In the genomic region with DNA sequence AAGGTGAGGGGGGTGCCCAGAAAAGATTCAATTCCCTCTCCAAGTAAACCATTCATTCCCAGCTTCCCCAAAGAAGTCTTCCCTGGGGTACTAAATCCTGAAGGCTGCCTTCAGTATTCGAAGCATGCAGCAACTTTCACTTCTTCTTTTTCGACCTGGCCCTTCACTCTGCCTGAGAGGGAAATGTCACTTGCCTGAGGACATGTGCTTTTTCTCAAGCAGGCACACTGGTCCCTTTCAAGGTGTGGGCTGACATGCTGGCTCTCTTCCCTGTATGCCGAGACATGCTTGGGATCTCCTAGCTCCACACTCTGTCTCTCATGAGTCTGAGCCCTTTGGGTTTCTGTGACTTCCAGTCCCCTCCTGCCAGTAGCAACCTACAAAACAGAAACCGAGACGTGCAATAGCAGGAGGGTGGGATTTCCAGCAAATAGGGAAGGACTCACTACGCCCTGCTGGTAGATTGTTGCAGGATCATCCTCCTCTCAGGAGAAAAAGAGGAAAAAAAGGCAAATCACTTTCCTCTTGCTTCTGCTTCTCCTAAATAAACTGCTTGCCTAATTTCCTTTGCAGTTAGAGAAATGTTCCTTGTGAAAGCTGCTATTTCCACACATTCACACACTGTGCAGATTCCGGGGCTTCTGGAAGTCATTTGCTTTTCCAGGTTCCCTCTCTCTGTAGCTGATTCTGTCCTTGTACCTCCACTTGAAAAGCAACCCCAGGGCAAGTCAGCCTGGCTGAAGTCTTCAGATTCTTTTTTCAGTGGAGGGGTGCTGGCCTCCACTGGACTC, we compare ENCODE assay signal across 8 cellular contexts. TPM values are rescaled to one million over a fixed set of nuclear protein-coding genes. Genes with fewer than 3 reads are reported as not detected.
DNase-seq lines count a peak whose midpoint lies in the region; ATAC-seq and TF ChIP-seq lines count a peak whose summit lies in the region.

No MANE protein-coding gene starts in this region.

- H3K27ac ChIP-seq in DND-41 (ENCODE audit: low read length), result no peak overlapping the region
- H3K27ac ChIP-seq in adrenal gland, result no peak overlapping the region
- no peak overlapping the region for H3K27ac ChIP-seq in SK-N-SH (ENCODE audit: low read depth in 2 of 2, low read length in 1 of 2)

- DNase-seq in DND-41 (no peak), NCI-H2029 treated with DMSO at 0.1 percent for 48 hours (lab: John Stamatoyannopoulos, UW) (no peak), adrenal gland (no peak), SK-N-SH (no peak)
- DNase-seq in activated naive CD8-positive, alpha-beta T cell treated with anti-CD3 and anti-CD28 coated beads, Interleukin-2, amount 10 ng/mL, durations not matched to agents 7 days and 5 days, result no peak
- DNase-seq in stimulated activated CD4-positive, alpha-beta T cell treated with anti-CD3 and anti-CD28 coated beads, Interleukin-1b, Interleukin-23, amount 100 ng/mL, for 48 hours, result no peak

- H3K79me2 ChIP-seq in DND-41 (ENCODE audit: insufficient read depth, low read length), result no peaks in the 10 kb centered on the region
- H3K79me2 ChIP-seq in SK-N-SH (ENCODE audit: insufficient read depth), result no peaks in the 10 kb centered on the region

- H3K27me3 Mint-ChIP-seq in activated naive CD8-positive, alpha-beta T cell treated with anti-CD3 and anti-CD28 coated beads, Interleukin-2, amount 10 ng/mL, durations not matched to agents 7 days and 5 days, result no peaks in the 10 kb centered on the region

- POLR2A ChIA-PET in activated naive CD8-positive, alpha-beta T cell treated with anti-CD3 and anti-CD28 coated beads, Interleukin-2, amount 10 ng/mL, durations not matched to agents 7 days and 5 days (lab: Charles Lee), result no interaction called here
- POLR2A ChIA-PET in SK-N-SH (lab: Yijun Ruan, JAX), result no interaction called here

- no peaks in the 10 kb centered on the region for H4K20me1 ChIP-seq in DND-41 (ENCODE audit: insufficient read depth, low read length)
- no peaks in the 10 kb centered on the region for H4K20me1 ChIP-seq in SK-N-SH (ENCODE audit: insufficient read depth)

- H3K4me1 Mint-ChIP-seq in activated naive CD8-positive, alpha-beta T cell treated with anti-CD3 and anti-CD28 coated beads, Interleukin-2, amount 10 ng/mL, durations not matched to agents 7 days and 5 days, result peaks cover 32% of the 10 kb centered on the region

- ATAC-seq in DND-41 (ENCODE audit: insufficient read depth, low read depth) (no peak), GM19463 (IDR thresholded peaks at IDR 0.05; ENCODE audit: unreplicated experiment) (peak; percentile 74), HG03432 (IDR thresholded peaks at IDR 0.05; ENCODE audit: unreplicated experiment) (peak; percentile 81)
- ATAC-seq in activated naive CD8-positive, alpha-beta T cell treated with anti-CD3 and anti-CD28 coated beads, Interleukin-2, amount 10 ng/mL, durations not matched to agents 7 days and 5 days (ENCODE audit: low read depth), result no peak

- H3K4me2 ChIP-seq in DND-41 (ENCODE audit: insufficient read depth, low read length), result no peak overlapping the region
- H3K4me2 ChIP-seq in SK-N-SH, result no peak overlapping the region

- H3K4me1 ChIP-seq in DND-41 (ENCODE audit: insufficient read depth, low read length) (no peaks in the 10 kb centered on the region), adrenal gland (replicated peaks in 1 of 2) (no peaks in the 10 kb centered on the region), SK-N-SH (ENCODE audit: control insufficient read depth in 1 of 2, insufficient read depth in 2 of 2, low read depth in 1 of 2, low read length in 1 of 2) (peaks cover 0 to 9% of the 10 kb centered on the region in 2 experiments; a peak in 1 of 4 replicates)

- H3K9me3 ChIP-seq in DND-41 (ENCODE audit: insufficient read depth, low read length, severe bottlenecking) (no peaks in the 10 kb centered on the region), adrenal gland (replicated peaks in 1 of 3) (no peaks in the 10 kb centered on the region), SK-N-SH (no peaks in the 10 kb centered on the region)

- H3K27me3 ChIP-seq in DND-41 (ENCODE audit: insufficient read depth, low read length, poor library complexity) (no peaks in the 10 kb centered on the region), adrenal gland (no peaks in the 10 kb centered on the region), SK-N-SH (ENCODE audit: insufficient read depth) (no peaks in the 10 kb centered on the region)

- CTCF ChIA-PET in SK-N-SH (lab: Yijun Ruan, JAX), result interaction anchor here (0.9 to 18.1 kb wide), 31 partner anchors 10 to 746 kb away, joined by 3 to 353 read pairs (median 7); no protein-coding TSS in a partner anchor

- 0 out of 2 replicates have a peak overlapping the region, but pooled peaks have one; percentile 2 for H2AFZ ChIP-seq in DND-41 (ENCODE audit: low read depth, low read length)
- no peak overlapping the region for H2AFZ ChIP-seq in SK-N-SH (ENCODE audit: low read depth)

- TF ChIP-seq EP300 in SK-N-SH (IDR thresholded peaks at IDR 0.05; ENCODE audit: borderline replicate concordance in 1 of 2, low read depth in 1 of 2, low read length in 1 of 2), result no peak

- no peak for TF ChIP-seq POLR2A in adrenal gland (IDR thresholded peaks at IDR 0.05)

- 49 to 65% (median 57%) methylated on average over 7 of the region's 7 CpGs for WGBS in adrenal gland, 4 donors
- WGBS in SK-N-SH (ENCODE audit: low lambda C conversion rate), result 34% methylated on average over 7 of the region's 7 CpGs

- TF ChIP-seq CTCF in DND-41 (IDR thresholded peaks at IDR 0.05; ENCODE audit: borderline replicate concordance, extremely low read depth, low read length, poor library complexity, severe bottlenecking), result no peak
- TF ChIP-seq CTCF in adrenal gland (IDR thresholded peaks at IDR 0.05), result no peak
- TF ChIP-seq CTCF in SK-N-SH (IDR thresholded peaks at IDR 0.05), result no peak

- no peaks in the 10 kb centered on the region for H3K36me3 Mint-ChIP-seq in activated naive CD8-positive, alpha-beta T cell treated with anti-CD3 and anti-CD28 coated beads, Interleukin-2, amount 10 ng/mL, durations not matched to agents 7 days and 5 days

- no peaks in the 10 kb centered on the region for H3K9me3 Mint-ChIP-seq in activated naive CD8-positive, alpha-beta T cell treated with anti-CD3 and anti-CD28 coated beads, Interleukin-2, amount 10 ng/mL, durations not matched to agents 7 days and 5 days

- H3K27ac Mint-ChIP-seq in activated naive CD8-positive, alpha-beta T cell treated with anti-CD3 and anti-CD28 coated beads, Interleukin-2, amount 10 ng/mL, durations not matched to agents 7 days and 5 days, result peak overlapping the region; percentile 80

- no peak for TF ChIP-seq RAD21 in SK-N-SH (IDR thresholded peaks at IDR 0.05; ENCODE audit: low read length)

- no peaks in the 10 kb centered on the region for H3K9me2 ChIP-seq in SK-N-SH

- H3K4me3 ChIP-seq in DND-41 (ENCODE audit: low read depth in 1 of 2, low read length in 2 of 2) (no peak overlapping the region), adrenal gland (no peak overlapping the region), SK-N-SH (ENCODE audit: low read depth in 2 of 2, low read length in 1 of 2) (no peak overlapping the region)

- no peaks in the 10 kb centered on the region for H3K36me3 ChIP-seq in DND-41 (ENCODE audit: insufficient read depth, low read length)
- H3K36me3 ChIP-seq in adrenal gland (replicated peaks in 1 of 2), result no peaks in the 10 kb centered on the region
- no peaks in the 10 kb centered on the region for H3K36me3 ChIP-seq in SK-N-SH (replicated peaks in 1 of 2; ENCODE audit: control insufficient read depth in 1 of 2, insufficient read depth in 2 of 2, low read length in 1 of 2)

- intact Hi-C loops in adrenal gland (cut with DNase I), result loop anchor here in 1 of 2 donors (5.0 to 10.0 kb wide), 2 partner anchors 274 to 322 kb away; a partner anchor contains a TSS

- H3K9ac ChIP-seq in DND-41 (ENCODE audit: low read depth, low read length) (no peak overlapping the region), SK-N-SH (no peak overlapping the region)

- H3K4me3 Mint-ChIP-seq in activated naive CD8-positive, alpha-beta T cell treated with anti-CD3 and anti-CD28 coated beads, Interleukin-2, amount 10 ng/mL, durations not matched to agents 7 days and 5 days, result peak overlapping the region; percentile 73

- no peaks in the 10 kb centered on the region for H3F3A ChIP-seq in SK-N-SH (replicated peaks; ENCODE audit: insufficient read depth)

TF ChIP-seq in SK-N-SH, 30 proteins besides CTCF, POLR2A, EP300 and RAD21 (continues in another document):
- TF ChIP-seq, protein P1, sequence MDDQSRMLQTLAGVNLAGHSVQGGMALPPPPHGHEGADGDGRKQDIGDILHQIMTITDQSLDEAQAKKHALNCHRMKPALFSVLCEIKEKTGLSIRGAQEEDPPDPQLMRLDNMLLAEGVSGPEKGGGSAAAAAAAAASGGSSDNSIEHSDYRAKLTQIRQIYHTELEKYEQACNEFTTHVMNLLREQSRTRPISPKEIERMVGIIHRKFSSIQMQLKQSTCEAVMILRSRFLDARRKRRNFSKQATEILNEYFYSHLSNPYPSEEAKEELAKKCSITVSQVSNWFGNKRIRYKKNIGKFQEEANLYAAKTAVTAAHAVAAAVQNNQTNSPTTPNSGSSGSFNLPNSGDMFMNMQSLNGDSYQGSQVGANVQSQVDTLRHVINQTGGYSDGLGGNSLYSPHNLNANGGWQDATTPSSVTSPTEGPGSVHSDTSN (IDR thresholded peaks at IDR 0.05), result no peak
- TF ChIP-seq, protein P2, sequence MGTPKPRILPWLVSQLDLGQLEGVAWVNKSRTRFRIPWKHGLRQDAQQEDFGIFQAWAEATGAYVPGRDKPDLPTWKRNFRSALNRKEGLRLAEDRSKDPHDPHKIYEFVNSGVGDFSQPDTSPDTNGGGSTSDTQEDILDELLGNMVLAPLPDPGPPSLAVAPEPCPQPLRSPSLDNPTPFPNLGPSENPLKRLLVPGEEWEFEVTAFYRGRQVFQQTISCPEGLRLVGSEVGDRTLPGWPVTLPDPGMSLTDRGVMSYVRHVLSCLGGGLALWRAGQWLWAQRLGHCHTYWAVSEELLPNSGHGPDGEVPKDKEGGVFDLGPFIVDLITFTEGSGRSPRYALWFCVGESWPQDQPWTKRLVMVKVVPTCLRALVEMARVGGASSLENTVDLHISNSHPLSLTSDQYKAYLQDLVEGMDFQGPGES (IDR thresholded peaks at IDR 0.05; ENCODE audit: low read depth, low read length), result no peak
- no peak for TF ChIP-seq JUND (IDR thresholded peaks at IDR 0.05)
- no peak for TF ChIP-seq TEAD4 (IDR thresholded peaks at IDR 0.05; ENCODE audit: borderline replicate concordance, insufficient read depth)
- TF ChIP-seq EZH2phosphoT487 (IDR thresholded peaks at IDR 0.05; ENCODE audit: borderline replicate concordance, low read depth), result no peak
- TF ChIP-seq RFX5 (IDR thresholded peaks at IDR 0.05; ENCODE audit: low read length), result no peak

RNA-seq across cellular contexts. Expression of a gene that starts 33.4 kb away (rescaled TPM):
- 10 to 100 TPM; 28.4 to 30.9 TPM for total RNA-seq in activated naive CD8-positive, alpha-beta T cell treated with anti-CD3 and anti-CD28 coated beads, Interleukin-2, amount 10 ng/mL, durations not matched to agents 7 days and 5 days
- 1 to 10 TPM; 4.5 to 9.8 (median 7.7) TPM for total RNA-seq in adrenal gland
- 1 to 10 TPM; 4.0 to 8.1 (median 7.9) TPM for polyA plus RNA-seq in adrenal gland
- polyA plus RNA-seq in SK-N-SH (2012; rRNA removed), result 6.7 and 8.6 TPM in 2 replicates
- polyA plus RNA-seq in SK-N-SH (2012; cell fraction: cytosol; rRNA removed), result 7.3 and 7.7 TPM in 2 replicates
- 7.3 and 12.9 TPM in 2 replicates for polyA plus RNA-seq in SK-N-SH (2012; cell fraction: nucleus; rRNA removed)

Comparison
In these comparisons a context has a peak if more than half of its experiments do, and no peak if none do; other contexts are left out.
1. ATAC-seq: peak in GM19463 (single experiment) and HG03432 (single experiment); none in DND-41 (single experiment) and activated naive CD8-positive, alpha-beta T cell treated with anti-CD3 and anti-CD28 coated beads, Interleukin-2, amount 10 ng/mL, durations not matched to agents 7 days and 5 days (single experiment).